ENCODE assay signal across 30 cellular contexts in genomic region chr11:134459246-134460043, GRCh38. TPM values are rescaled to one million over a fixed set of nuclear protein-coding genes. Genes with fewer than 3 reads are reported as not detected.
"Had no signal": no experiment of that assay in that cellular context is flagged by ENCODE, and none has a peak within 500 bp of the region (broad histone marks: within the 10 kb centered on the region; RNA-seq: fewer than 3 reads in every experiment).

No MANE protein-coding gene starts in this region.

- H3K4me3 Mint-ChIP-seq: activated CD4-positive, alpha-beta T cell treated with anti-CD3 and anti-CD28 coated beads, Interleukin-2, amount 10 ng/mL, durations not matched to agents 7 days and 5 days; activated CD8-positive, alpha-beta T cell treated with anti-CD3 and anti-CD28 coated beads for 36 hours; naive B cell; neural crest cell; stimulated activated memory B cell treated with anti-CD40 and anti-IgM and Interleukin-4, amounts not matched to agents 10 μg/mL and 1 μg/mL and 100 μg/mL, for 72 hours; stimulated activated naive CD8-positive, alpha-beta T cell treated with anti-CD3 and anti-CD28 coated beads, Interleukin-15, amount 100 ng/mL, for 72 hours had no signal

- H3K27ac Mint-ChIP-seq: activated CD4-positive, alpha-beta T cell treated with anti-CD3 and anti-CD28 coated beads, Interleukin-2, amount 10 ng/mL, durations not matched to agents 7 days and 5 days; activated CD8-positive, alpha-beta T cell treated with anti-CD3 and anti-CD28 coated beads for 36 hours; activated naive CD4-positive, alpha-beta T cell treated with anti-CD3 and anti-CD28 coated beads, Interleukin-2, amount 50 U/mL, for 72 hours; activated T-helper 2 cell treated with anti-CD3 and anti-CD28 coated beads, Interferon-gamma antibody, Interleukin-2, Interleukin-4, amounts not matched to agents 10 μg/mL and 5 μg/mL and 100 μg/mL, durations not matched to agents 14 hours and 24 hours and 36 hours; progenitor cell of endocrine pancreas; stimulated activated memory B cell treated with anti-CD40 and anti-IgM and Interleukin-4, amounts not matched to agents 10 μg/mL and 1 μg/mL and 100 μg/mL, for 72 hours; stimulated activated naive CD8-positive, alpha-beta T cell treated with anti-CD3 and anti-CD28 coated beads, Interleukin-15, amount 100 ng/mL, for 72 hours had no signal

- H3K4me1 Mint-ChIP-seq: activated CD4-positive, alpha-beta T cell treated with anti-CD3 and anti-CD28 coated beads, Interleukin-2, amount 10 ng/mL, durations not matched to agents 7 days and 5 days; naive B cell; neural crest cell; stimulated activated memory B cell treated with anti-CD40 and anti-IgM and Interleukin-4, amounts not matched to agents 10 μg/mL and 1 μg/mL and 100 μg/mL, for 72 hours; stimulated activated naive CD8-positive, alpha-beta T cell treated with anti-CD3 and anti-CD28 coated beads, Interleukin-15, amount 100 ng/mL, for 72 hours had no signal

- H3K36me3 ChIP-seq: cardiac muscle cell, gastroesophageal sphincter, heart right ventricle, tibial artery had no signal

- DNase-seq: activated CD4-positive, alpha-beta T cell treated with anti-CD3 and anti-CD28 coated beads for 1 hour; activated CD4-positive, alpha-beta T cell treated with anti-CD3 and anti-CD28 coated beads, Interleukin-2, amount 10 ng/mL, durations not matched to agents 7 days and 5 days; activated CD8-positive, alpha-beta T cell treated with anti-CD3 and anti-CD28 coated beads for 36 hours; activated naive CD4-positive, alpha-beta T cell; activated T-cell treated with anti-CD3 and anti-CD28 coated beads, Interleukin-2, amount 50 U/mL, for 48 hours; body of pancreas; heart right ventricle; naive B cell; small intestine; stimulated activated CD4-positive, alpha-beta T cell treated with anti-CD3 and anti-CD28 coated beads, Interleukin-4, amount 100 ng/mL, for 4 hours; stimulated activated CD8-positive, alpha-beta memory T cell treated with anti-CD3 and anti-CD28 coated beads, Interleukin-4, amount 100 ng/mL, for 48 hours; stimulated activated naive CD8-positive, alpha-beta T cell treated with anti-CD3 and anti-CD28 coated beads, Interleukin-15, amount 100 ng/mL, for 72 hours; T-helper 2 cell; tibial artery had no signal

- H3K36me3 Mint-ChIP-seq: naive B cell; stimulated activated memory B cell treated with anti-CD40 and anti-IgM and Interleukin-4, amounts not matched to agents 10 μg/mL and 1 μg/mL and 100 μg/mL, for 72 hours had no signal

- H3K27me3 ChIP-seq: body of pancreas had no signal

- ATAC-seq: activated CD8-positive, alpha-beta T cell treated with anti-CD3 and anti-CD28 coated beads for 36 hours; activated naive CD4-positive, alpha-beta T cell treated with anti-CD3 and anti-CD28 coated beads, Interleukin-2, amount 50 U/mL, for 72 hours; body of pancreas; gastroesophageal sphincter; heart right ventricle; left lobe of liver; sciatic nerve; stimulated activated memory B cell treated with anti-CD40 and anti-IgM and Interleukin-4, amounts not matched to agents 10 μg/mL and 1 μg/mL and 100 μg/mL, for 72 hours; stimulated activated naive CD8-positive, alpha-beta T cell treated with anti-CD3 and anti-CD28 coated beads, Interleukin-15, amount 100 ng/mL, for 72 hours had no signal

- H3K27ac ChIP-seq: body of pancreas, cardiac muscle cell, coronary artery, gastroesophageal sphincter, heart right ventricle, tibial artery had no signal

- H3K4me3 ChIP-seq: body of pancreas, cardiac muscle cell, coronary artery, gastroesophageal sphincter, heart right ventricle, tibial artery had no signal

- H3K4me1 ChIP-seq: body of pancreas, gastroesophageal sphincter, heart right ventricle, tibial artery had no signal

- H3K9me3 Mint-ChIP-seq: neural crest cell had no signal

RNA-seq across cellular contexts. Expression of gene B3GAT1, which starts 47.4 kb away (rescaled TPM):
- total RNA-seq: endothelial cell of umbilical vein, fibroblast of villous mesenchyme, lung microvascular endothelial cell, osteoblast had no signal
- polyA plus RNA-seq: aorta, cardiac muscle cell, fibroblast of lung had no signal
